1 cellular context compared by ENCODE assay signal in the genomic region with DNA sequence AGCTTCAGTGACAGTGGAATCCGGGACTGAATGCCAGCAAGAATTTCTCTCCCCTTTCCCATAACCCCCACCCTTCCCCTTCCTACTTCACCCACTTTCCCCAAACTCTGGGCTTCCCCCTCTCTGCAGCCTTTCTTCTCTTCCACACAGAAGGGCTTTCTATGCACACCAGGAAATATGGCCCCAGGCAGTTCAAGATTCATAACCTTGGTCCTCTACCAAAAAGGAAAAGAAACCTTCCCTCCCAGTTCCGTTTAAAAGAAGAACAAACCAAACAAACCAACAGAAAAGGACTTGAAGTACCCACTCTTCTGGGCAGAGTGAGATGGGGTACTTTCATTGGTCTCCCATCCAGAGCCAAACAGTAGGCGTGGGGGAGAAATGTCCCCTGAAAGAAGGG.
TF ChIP-seq lines count a peak whose summit lies in the region.

No MANE protein-coding gene starts in this region.

TF ChIP-seq in GM23338, 12 proteins besides CTCF, POLR2A, EP300 and RAD21 (continued from another document):
- TF ChIP-seq, protein P1, sequence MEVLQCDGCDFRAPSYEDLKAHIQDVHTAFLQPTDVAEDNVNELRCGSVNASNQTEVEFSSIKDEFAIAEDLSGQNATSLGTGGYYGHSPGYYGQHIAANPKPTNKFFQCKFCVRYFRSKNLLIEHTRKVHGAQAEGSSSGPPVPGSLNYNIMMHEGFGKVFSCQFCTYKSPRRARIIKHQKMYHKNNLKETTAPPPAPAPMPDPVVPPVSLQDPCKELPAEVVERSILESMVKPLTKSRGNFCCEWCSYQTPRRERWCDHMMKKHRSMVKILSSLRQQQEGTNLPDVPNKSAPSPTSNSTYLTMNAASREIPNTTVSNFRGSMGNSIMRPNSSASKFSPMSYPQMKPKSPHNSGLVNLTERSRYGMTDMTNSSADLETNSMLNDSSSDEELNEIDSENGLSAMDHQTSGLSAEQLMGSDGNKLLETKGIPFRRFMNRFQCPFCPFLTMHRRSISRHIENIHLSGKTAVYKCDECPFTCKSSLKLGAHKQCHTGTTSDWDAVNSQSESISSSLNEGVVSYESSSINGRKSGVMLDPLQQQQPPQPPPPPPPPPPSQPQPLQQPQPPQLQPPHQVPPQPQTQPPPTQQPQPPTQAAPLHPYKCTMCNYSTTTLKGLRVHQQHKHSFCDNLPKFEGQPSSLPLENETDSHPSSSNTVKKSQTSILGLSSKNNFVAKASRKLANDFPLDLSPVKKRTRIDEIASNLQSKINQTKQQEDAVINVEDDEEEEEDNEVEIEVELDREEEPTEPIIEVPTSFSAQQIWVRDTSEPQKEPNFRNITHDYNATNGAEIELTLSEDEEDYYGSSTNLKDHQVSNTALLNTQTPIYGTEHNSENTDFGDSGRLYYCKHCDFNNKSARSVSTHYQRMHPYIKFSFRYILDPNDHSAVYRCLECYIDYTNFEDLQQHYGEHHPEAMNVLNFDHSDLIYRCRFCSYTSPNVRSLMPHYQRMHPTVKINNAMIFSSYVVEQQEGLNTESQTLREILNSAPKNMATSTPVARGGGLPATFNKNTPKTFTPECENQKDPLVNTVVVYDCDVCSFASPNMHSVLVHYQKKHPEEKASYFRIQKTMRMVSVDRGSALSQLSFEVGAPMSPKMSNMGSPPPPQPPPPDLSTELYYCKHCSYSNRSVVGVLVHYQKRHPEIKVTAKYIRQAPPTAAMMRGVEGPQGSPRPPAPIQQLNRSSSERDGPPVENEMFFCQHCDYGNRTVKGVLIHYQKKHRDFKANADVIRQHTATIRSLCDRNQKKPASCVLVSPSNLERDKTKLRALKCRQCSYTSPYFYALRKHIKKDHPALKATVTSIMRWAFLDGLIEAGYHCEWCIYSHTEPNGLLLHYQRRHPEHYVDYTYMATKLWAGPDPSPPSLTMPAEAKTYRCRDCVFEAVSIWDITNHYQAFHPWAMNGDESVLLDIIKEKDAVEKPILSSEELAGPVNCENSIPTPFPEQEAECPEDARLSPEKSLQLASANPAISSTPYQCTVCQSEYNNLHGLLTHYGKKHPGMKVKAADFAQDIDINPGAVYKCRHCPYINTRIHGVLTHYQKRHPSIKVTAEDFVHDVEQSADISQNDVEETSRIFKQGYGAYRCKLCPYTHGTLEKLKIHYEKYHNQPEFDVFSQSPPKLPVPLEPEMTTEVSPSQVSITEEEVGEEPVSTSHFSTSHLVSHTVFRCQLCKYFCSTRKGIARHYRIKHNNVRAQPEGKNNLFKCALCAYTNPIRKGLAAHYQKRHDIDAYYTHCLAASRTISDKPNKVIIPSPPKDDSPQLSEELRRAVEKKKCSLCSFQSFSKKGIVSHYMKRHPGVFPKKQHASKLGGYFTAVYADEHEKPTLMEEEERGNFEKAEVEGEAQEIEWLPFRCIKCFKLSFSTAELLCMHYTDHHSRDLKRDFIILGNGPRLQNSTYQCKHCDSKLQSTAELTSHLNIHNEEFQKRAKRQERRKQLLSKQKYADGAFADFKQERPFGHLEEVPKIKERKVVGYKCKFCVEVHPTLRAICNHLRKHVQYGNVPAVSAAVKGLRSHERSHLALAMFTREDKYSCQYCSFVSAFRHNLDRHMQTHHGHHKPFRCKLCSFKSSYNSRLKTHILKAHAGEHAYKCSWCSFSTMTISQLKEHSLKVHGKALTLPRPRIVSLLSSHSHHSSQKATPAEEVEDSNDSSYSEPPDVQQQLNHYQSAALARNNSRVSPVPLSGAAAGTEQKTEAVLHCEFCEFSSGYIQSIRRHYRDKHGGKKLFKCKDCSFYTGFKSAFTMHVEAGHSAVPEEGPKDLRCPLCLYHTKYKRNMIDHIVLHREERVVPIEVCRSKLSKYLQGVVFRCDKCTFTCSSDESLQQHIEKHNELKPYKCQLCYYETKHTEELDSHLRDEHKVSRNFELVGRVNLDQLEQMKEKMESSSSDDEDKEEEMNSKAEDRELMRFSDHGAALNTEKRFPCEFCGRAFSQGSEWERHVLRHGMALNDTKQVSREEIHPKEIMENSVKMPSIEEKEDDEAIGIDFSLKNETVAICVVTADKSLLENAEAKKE (CRISPR knock-in tag; IDR thresholded peaks at IDR 0.05): no peak
- TF ChIP-seq ZNF331 (CRISPR knock-in tag; IDR thresholded peaks at IDR 0.05; ENCODE audit: low read depth) (no peak), JUNB (IDR thresholded peaks at IDR 0.05; ENCODE audit: unreplicated experiment) (no peak), STAT1 (IDR thresholded peaks at IDR 0.05; ENCODE audit: unreplicated experiment) (no peak), EZH2phosphoT487 (IDR thresholded peaks at IDR 0.05; ENCODE audit: unreplicated experiment) (no peak)
- TF ChIP-seq, protein P2, sequence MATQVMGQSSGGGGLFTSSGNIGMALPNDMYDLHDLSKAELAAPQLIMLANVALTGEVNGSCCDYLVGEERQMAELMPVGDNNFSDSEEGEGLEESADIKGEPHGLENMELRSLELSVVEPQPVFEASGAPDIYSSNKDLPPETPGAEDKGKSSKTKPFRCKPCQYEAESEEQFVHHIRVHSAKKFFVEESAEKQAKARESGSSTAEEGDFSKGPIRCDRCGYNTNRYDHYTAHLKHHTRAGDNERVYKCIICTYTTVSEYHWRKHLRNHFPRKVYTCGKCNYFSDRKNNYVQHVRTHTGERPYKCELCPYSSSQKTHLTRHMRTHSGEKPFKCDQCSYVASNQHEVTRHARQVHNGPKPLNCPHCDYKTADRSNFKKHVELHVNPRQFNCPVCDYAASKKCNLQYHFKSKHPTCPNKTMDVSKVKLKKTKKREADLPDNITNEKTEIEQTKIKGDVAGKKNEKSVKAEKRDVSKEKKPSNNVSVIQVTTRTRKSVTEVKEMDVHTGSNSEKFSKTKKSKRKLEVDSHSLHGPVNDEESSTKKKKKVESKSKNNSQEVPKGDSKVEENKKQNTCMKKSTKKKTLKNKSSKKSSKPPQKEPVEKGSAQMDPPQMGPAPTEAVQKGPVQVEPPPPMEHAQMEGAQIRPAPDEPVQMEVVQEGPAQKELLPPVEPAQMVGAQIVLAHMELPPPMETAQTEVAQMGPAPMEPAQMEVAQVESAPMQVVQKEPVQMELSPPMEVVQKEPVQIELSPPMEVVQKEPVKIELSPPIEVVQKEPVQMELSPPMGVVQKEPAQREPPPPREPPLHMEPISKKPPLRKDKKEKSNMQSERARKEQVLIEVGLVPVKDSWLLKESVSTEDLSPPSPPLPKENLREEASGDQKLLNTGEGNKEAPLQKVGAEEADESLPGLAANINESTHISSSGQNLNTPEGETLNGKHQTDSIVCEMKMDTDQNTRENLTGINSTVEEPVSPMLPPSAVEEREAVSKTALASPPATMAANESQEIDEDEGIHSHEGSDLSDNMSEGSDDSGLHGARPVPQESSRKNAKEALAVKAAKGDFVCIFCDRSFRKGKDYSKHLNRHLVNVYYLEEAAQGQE (IDR thresholded peaks at IDR 0.05; ENCODE audit: unreplicated experiment): no peak
- TF ChIP-seq, protein P3, sequence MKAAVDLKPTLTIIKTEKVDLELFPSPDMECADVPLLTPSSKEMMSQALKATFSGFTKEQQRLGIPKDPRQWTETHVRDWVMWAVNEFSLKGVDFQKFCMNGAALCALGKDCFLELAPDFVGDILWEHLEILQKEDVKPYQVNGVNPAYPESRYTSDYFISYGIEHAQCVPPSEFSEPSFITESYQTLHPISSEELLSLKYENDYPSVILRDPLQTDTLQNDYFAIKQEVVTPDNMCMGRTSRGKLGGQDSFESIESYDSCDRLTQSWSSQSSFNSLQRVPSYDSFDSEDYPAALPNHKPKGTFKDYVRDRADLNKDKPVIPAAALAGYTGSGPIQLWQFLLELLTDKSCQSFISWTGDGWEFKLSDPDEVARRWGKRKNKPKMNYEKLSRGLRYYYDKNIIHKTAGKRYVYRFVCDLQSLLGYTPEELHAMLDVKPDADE (IDR thresholded peaks at IDR 0.05): no peak
